Comparison of ENCODE assay signal across 28 cellular contexts in the genomic region with DNA sequence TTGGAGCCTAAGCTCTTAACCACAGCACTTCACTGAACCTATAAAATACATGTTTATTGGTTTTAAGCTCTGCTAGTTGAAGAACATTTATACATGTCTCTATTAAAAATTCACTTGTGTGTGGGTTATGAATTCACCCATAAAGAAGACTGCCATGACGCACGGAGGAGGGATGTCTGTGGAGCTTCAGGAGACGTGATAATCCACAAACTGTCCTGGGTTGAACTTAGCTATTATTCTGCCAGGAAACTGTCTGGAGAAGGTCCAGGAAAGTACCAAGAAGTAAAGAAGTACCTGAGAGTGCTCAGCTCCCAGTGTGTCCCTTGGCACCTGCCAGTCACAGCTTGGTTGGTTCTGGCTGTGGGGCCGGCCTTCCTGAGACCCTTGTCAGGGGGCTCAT. TPM values are rescaled to one million over a fixed set of nuclear protein-coding genes. Genes with fewer than 3 reads are reported as not detected.
DNase-seq lines count a peak whose midpoint lies in the region; ATAC-seq, FAIRE-seq and TF ChIP-seq lines count a peak whose summit lies in the region.
"Had no signal": no experiment of that assay in that cellular context is flagged by ENCODE, and none has a peak within 500 bp of the region (broad histone marks: within the 10 kb centered on the region; RNA-seq: fewer than 3 reads in every experiment).

No MANE protein-coding gene starts in this region.

- no TSS peak for BruUV-seq in HepG2 (replicated peaks; lab: Mats Ljungman, UMichigan)

- H4K20me1 ChIP-seq in HepG2 (ENCODE audit: insufficient read depth, low read length) = no peaks in the 10 kb centered on the region

- TF ChIP-seq RAD21 in HepG2 (CRISPR knock-in tag; IDR thresholded peaks at IDR 0.05) = no peak

- no peaks in the 10 kb centered on the region for H3K9me3 Mint-ChIP-seq in T-helper 2 cell treated with Interferon-gamma antibody and Interleukin-4, amounts not matched to agents 5 μg/mL and 100 μg/mL, for 36 hours
- H3K9me3 Mint-ChIP-seq: activated naive CD4-positive, alpha-beta T cell treated with anti-CD3 and anti-CD28 coated beads for 36 hours; activated T-helper 1 cell treated with anti-CD3 and anti-CD28 coated beads, Interleukin-12 subunit alpha, Interleukin-12 subunit beta, Interleukin-2, Interleukin-4 antibody, amounts not matched to agents 30 ng/mL and 10 ng/mL and 1 ng/mL, durations not matched to agents 14 hours and 24 hours and 36 hours; stimulated activated naive CD8-positive, alpha-beta T cell treated with anti-CD3 and anti-CD28 coated beads, Interleukin-15, amount 100 ng/mL, for 72 hours had no signal

- ATAC-seq in right lobe of liver = peak in 1 of 4 donors; percentile 36
- no peak for ATAC-seq in HepG2
- no peak for ATAC-seq in GM21786 (IDR thresholded peaks at IDR 0.05; ENCODE audit: unreplicated experiment)
- ATAC-seq: A549; stimulated activated naive CD8-positive, alpha-beta T cell treated with anti-CD3 and anti-CD28 coated beads, Interleukin-15, amount 100 ng/mL, for 72 hours had no signal

- no peak overlapping the region for H3K4me3 Mint-ChIP-seq in T-helper 2 cell treated with Interferon-gamma antibody and Interleukin-4, amounts not matched to agents 5 μg/mL and 100 μg/mL, for 36 hours
- H3K4me3 Mint-ChIP-seq: activated naive CD4-positive, alpha-beta T cell treated with anti-CD3 and anti-CD28 coated beads for 36 hours; activated T-helper 1 cell treated with anti-CD3 and anti-CD28 coated beads, Interleukin-12 subunit alpha, Interleukin-12 subunit beta, Interleukin-2, Interleukin-4 antibody, amounts not matched to agents 30 ng/mL and 10 ng/mL and 1 ng/mL, durations not matched to agents 14 hours and 24 hours and 36 hours; B cell; neural progenitor cell; stimulated activated naive CD8-positive, alpha-beta T cell treated with anti-CD3 and anti-CD28 coated beads, Interleukin-15, amount 100 ng/mL, for 72 hours had no signal

- no peak for TF ChIP-seq CTCF in right lobe of liver (IDR thresholded peaks at IDR 0.05)
- no peak for TF ChIP-seq CTCF in HepG2 (CRISPR knock-in tag; IDR thresholded peaks at IDR 0.05)
- TF ChIP-seq CTCF in left ventricle myocardium inferior (IDR thresholded peaks at IDR 0.05; ENCODE audit: borderline replicate concordance) = no peak

- H3K4me3 ChIP-seq in right lobe of liver (no peak overlapping the region), HepG2 (replicated peaks in 1 of 3; ENCODE audit: insufficient read depth in 1 of 3, low read depth in 2 of 3, low read length in 3 of 3) (no peak overlapping the region), left ventricle myocardium inferior (no peak overlapping the region), rectal smooth muscle tissue (ENCODE audit: low read length) (no peak overlapping the region)
- H3K4me3 ChIP-seq: A549, neural progenitor cell, SJCRH30 had no signal

- H3K36me3 Mint-ChIP-seq in T-helper 2 cell treated with Interferon-gamma antibody and Interleukin-4, amounts not matched to agents 5 μg/mL and 100 μg/mL, for 36 hours (ENCODE audit: low read depth) = no peaks in the 10 kb centered on the region
- H3K36me3 Mint-ChIP-seq: neural progenitor cell had no signal

- H3K4me1 ChIP-seq in right lobe of liver (peaks cover 0 to 14% (median 3%) of the 10 kb centered on the region in 4 donors), HepG2 (ENCODE audit: insufficient read depth, low read length) (peaks cover 28% of the 10 kb centered on the region), left ventricle myocardium inferior (peaks cover 58% of the 10 kb centered on the region), rectal smooth muscle tissue (ENCODE audit: control insufficient read depth, insufficient read depth, low read length) (peaks cover 55% of the 10 kb centered on the region)
- H3K4me1 ChIP-seq: SJCRH30 had no signal

- H3K79me2 ChIP-seq in HepG2 (ENCODE audit: insufficient read depth, low read length) = no peaks in the 10 kb centered on the region

- TF ChIP-seq POLR2A in right lobe of liver (IDR thresholded peaks at IDR 0.05) = no peak
- TF ChIP-seq POLR2A in HepG2 (IDR thresholded peaks at IDR 0.05; ENCODE audit: insufficient read depth in 1 of 2, low read depth in 2 of 2, low read length in 2 of 2) = no peak

- H3K4me1 Mint-ChIP-seq in T-helper 2 cell treated with Interferon-gamma antibody and Interleukin-4, amounts not matched to agents 5 μg/mL and 100 μg/mL, for 36 hours (ENCODE audit: low read depth) = peaks cover 3% of the 10 kb centered on the region
- H3K4me1 Mint-ChIP-seq: B cell; stimulated activated naive CD8-positive, alpha-beta T cell treated with anti-CD3 and anti-CD28 coated beads, Interleukin-15, amount 100 ng/mL, for 72 hours had no signal

- POLR2A ChIA-PET in HepG2 (lab: Yijun Ruan, JAX) = no interaction called here

- no peak overlapping the region for H3K4me2 ChIP-seq in HepG2 (ENCODE audit: low read depth, low read length)
- H3K4me2 ChIP-seq: A549, neural progenitor cell had no signal

- no peak for TF ChIP-seq EP300 in HepG2 (IDR thresholded peaks at IDR 0.05; ENCODE audit: low read depth in 2 of 2, low read length in 2 of 2)
- TF ChIP-seq EP300 in HepG2 (CRISPR knock-in tag; IDR thresholded peaks at IDR 0.05; ENCODE audit: borderline replicate concordance) = no peak

- H2AFZ ChIP-seq in HepG2 (ENCODE audit: low read length) = no peak overlapping the region
- H2AFZ ChIP-seq: neural progenitor cell had no signal

- peaks cover 2% of the 10 kb centered on the region for H3K27me3 Mint-ChIP-seq in T-helper 2 cell treated with Interferon-gamma antibody and Interleukin-4, amounts not matched to agents 5 μg/mL and 100 μg/mL, for 36 hours (ENCODE audit: low read depth)
- H3K27me3 Mint-ChIP-seq: stimulated activated naive CD8-positive, alpha-beta T cell treated with anti-CD3 and anti-CD28 coated beads, Interleukin-15, amount 100 ng/mL, for 72 hours had no signal

- H3K9ac ChIP-seq in HepG2 (ENCODE audit: insufficient read depth, low read depth, low read length) = no peak overlapping the region
- H3K9ac ChIP-seq in rectal smooth muscle tissue (ENCODE audit: low read length) = no peak overlapping the region
- H3K9ac ChIP-seq: neural progenitor cell had no signal

- in situ Hi-C loops in HepG2 (cut with HindIII; ENCODE audit: extremely low pct_ligation_motif_present, low pct_unique_long_range_greater_than_20kb) = no loop called here

- WGBS in right lobe of liver (ENCODE audit: insufficient coverage, low coverage, low lambda C conversion rate, missing lambda C conversion rate) = 16% methylated on average over 3 of the region's 4 CpGs
- WGBS in HepG2 (ENCODE audit: low lambda C conversion rate) = 97% methylated on average over 3 of the region's 4 CpGs

- no peaks in the 10 kb centered on the region for H3K27me3 ChIP-seq in right lobe of liver
- H3K27me3 ChIP-seq in HepG2 (ENCODE audit: control insufficient read depth in 1 of 2, insufficient read depth in 2 of 2, low read length in 2 of 2) = no peaks in the 10 kb centered on the region
- no peaks in the 10 kb centered on the region for H3K27me3 ChIP-seq in left ventricle myocardium inferior (ENCODE audit: low read depth)
- no peaks in the 10 kb centered on the region for H3K27me3 ChIP-seq in rectal smooth muscle tissue (ENCODE audit: control insufficient read depth, insufficient read depth, low read length)
- H3K27me3 ChIP-seq: neural progenitor cell, SJCRH30 had no signal

- no peak overlapping the region for H3K27ac Mint-ChIP-seq in T-helper 2 cell treated with Interferon-gamma antibody and Interleukin-4, amounts not matched to agents 5 μg/mL and 100 μg/mL, for 36 hours
- H3K27ac Mint-ChIP-seq: activated naive CD4-positive, alpha-beta T cell treated with anti-CD3 and anti-CD28 coated beads for 36 hours; activated T-helper 1 cell treated with anti-CD3 and anti-CD28 coated beads, Interleukin-12 subunit alpha, Interleukin-12 subunit beta, Interleukin-2, Interleukin-4 antibody, amounts not matched to agents 30 ng/mL and 10 ng/mL and 1 ng/mL, durations not matched to agents 14 hours and 24 hours and 36 hours; B cell; neural progenitor cell; stimulated activated naive CD8-positive, alpha-beta T cell treated with anti-CD3 and anti-CD28 coated beads, Interleukin-15, amount 100 ng/mL, for 72 hours had no signal

- intact Hi-C loops in right lobe of liver (cut with DNase I) = no loop called here
- intact Hi-C loops in HepG2 (cut with micrococcal nuclease; ENCODE audit: unreplicated experiment) = no loop called here
- intact Hi-C loops in left ventricle myocardium inferior (cut with micrococcal nuclease) = no loop called here

- CTCF ChIA-PET in HepG2 (lab: Yijun Ruan, JAX; ENCODE audit: low intra/inter-chr PET ratio, low total read pairs) = no interaction called here

- no peaks in the 10 kb centered on the region for H3K36me3 ChIP-seq in right lobe of liver
- H3K36me3 ChIP-seq in HepG2 (replicated peaks in 1 of 2; ENCODE audit: control insufficient read depth in 1 of 2, insufficient read depth in 2 of 2, low read length in 2 of 2) = no peaks in the 10 kb centered on the region
- H3K36me3 ChIP-seq in left ventricle myocardium inferior = no peaks in the 10 kb centered on the region
- no peaks in the 10 kb centered on the region for H3K36me3 ChIP-seq in rectal smooth muscle tissue (ENCODE audit: control insufficient read depth, insufficient read depth, low read length)
- H3K36me3 ChIP-seq: neural progenitor cell, SJCRH30 had no signal

- H3K27ac ChIP-seq in right lobe of liver (peak overlapping the region in 2 of 3 donors; percentile 5 to 73), HepG2 (ENCODE audit: extremely low read length, insufficient read depth, low read length) (no peak overlapping the region), left ventricle myocardium inferior (replicated peaks) (peak overlapping the region; percentile 85), rectal smooth muscle tissue (ENCODE audit: low read depth, low read length) (peak overlapping the region; percentile 94)
- H3K27ac ChIP-seq: A549, neural progenitor cell, SJCRH30 had no signal

- FAIRE-seq in HepG2 (lab: Jason Lieb, UNC) = no peak
- FAIRE-seq: A549, GM19239, H54, RCC 7860 had no signal

- H3K9me3 ChIP-seq in right lobe of liver = no peaks in the 10 kb centered on the region
- no peaks in the 10 kb centered on the region for H3K9me3 ChIP-seq in HepG2 (ENCODE audit: low read length)
- peaks cover 5% of the 10 kb centered on the region for H3K9me3 ChIP-seq in left ventricle myocardium inferior (replicated peaks)
- H3K9me3 ChIP-seq: A549, SJCRH30 had no signal

- DNase-seq in right lobe of liver = no peak
- DNase-seq in HepG2 (ENCODE audit: low spot score) = no peak
- DNase-seq in left ventricle myocardium inferior = no peak
- no peak for DNase-seq in nucleus accumbens (lab: John Stamatoyannopoulos, UW)
- no peak for DNase-seq in NCI-H1105 (lab: John Stamatoyannopoulos, UW)
- no peak for DNase-seq in T-helper 2 cell treated with Interferon-gamma antibody and Interleukin-4, amounts not matched to agents 5 μg/mL and 100 μg/mL, for 36 hours (ENCODE audit: low spot score)
- DNase-seq: activated CD4-positive, alpha-beta T cell treated with anti-CD3 and anti-CD28 coated beads, Interleukin-2, amount 50 U/mL, for 48 hours; activated CD4-positive, CD25-positive, alpha-beta regulatory T cell; amygdala; DMS79 treated with DMSO at 0.1 percent for 48 hours; foreskin fibroblast; kidney glomerular epithelial cell; mammary epithelial cell; NCI-H2029; NCI-H2227 treated with DMSO at 0.1 percent for 48 hours; posterior cingulate gyrus; SJCRH30; stimulated activated naive CD8-positive, alpha-beta T cell treated with anti-CD3 and anti-CD28 coated beads, Interleukin-15, amount 100 ng/mL, for 72 hours had no signal

RNA-seq across cellular contexts. Expression of a gene that starts 56.3 kb away (rescaled TPM):
- 1 to 10 TPM; 2.7 to 4.7 (median 3.1) TPM for total RNA-seq in right lobe of liver
- 0.13 and 0.38 TPM in 2 replicates for total RNA-seq in HepG2 (2016; rRNA removed; fragmentation: Illumina TruSeq; extraction: Trizol)
- total RNA-seq in HepG2 (2016; cell fraction: cytosol; rRNA removed; fragmentation: Illumina TruSeq; extraction: Trizol; ENCODE audit: low read depth) = under 0.01 TPM in 1 of 2 replicates, not detected in the other
- 0.15 and 0.43 TPM in 2 replicates for total RNA-seq in HepG2 (2016; cell fraction: insoluble cytoplasmic fraction; rRNA removed; fragmentation: Illumina TruSeq; extraction: Trizol)
- 0.10 and 0.22 TPM in 2 replicates for total RNA-seq in HepG2 (2016; cell fraction: membrane; rRNA removed; fragmentation: Illumina TruSeq; extraction: Trizol)
- total RNA-seq in HepG2 (2016; cell fraction: nucleus; rRNA removed; fragmentation: Illumina TruSeq; extraction: Trizol) = 1.3 and 2.1 TPM in 2 replicates
- polyA plus RNA-seq in HepG2 (2011; rRNA removed) = 0.30 and 0.36 TPM in 2 replicates
- 0.15 and 0.18 TPM in 2 replicates for polyA plus RNA-seq in HepG2 (2011; cell fraction: cytosol; rRNA removed)
- polyA plus RNA-seq in HepG2 (2011; cell fraction: nucleus; rRNA removed) = 0.84 and 1.3 TPM in 2 replicates
- 0.23 and 0.40 TPM in 2 replicates for polyA plus RNA-seq in HepG2 (2012)
- polyA plus RNA-seq in HepG2 (2016; cell fraction: cytosol; fragmentation: Illumina TruSeq; extraction: Trizol; ENCODE audit: low read depth) = 0.02 and 0.07 TPM in 2 replicates
- 0.09 and 0.14 TPM in 2 replicates for polyA plus RNA-seq in HepG2 (2016; cell fraction: insoluble cytoplasmic fraction; fragmentation: Illumina TruSeq; extraction: Trizol; ENCODE audit: low read depth)
- polyA plus RNA-seq in HepG2 (2016; cell fraction: membrane; fragmentation: Illumina TruSeq; extraction: Trizol; ENCODE audit: low read depth) = 0.02 TPM in 2 replicates
- polyA plus RNA-seq in HepG2 (2016; cell fraction: nucleus; fragmentation: Illumina TruSeq; extraction: Trizol; ENCODE audit: insufficient read depth, low read depth) = 0.89 and 1.2 TPM in 2 replicates
- 1.2 and 3.1 TPM in 2 replicates for polyA minus RNA-seq in HepG2 (2011; rRNA and poly(A)+ RNA removed; ENCODE audit: low replicate concordance)
- polyA minus RNA-seq in HepG2 (2011; cell fraction: cytosol; rRNA and poly(A)+ RNA removed) = 0.59 TPM in 1 of 2 replicates, not detected in the other
- 1.5 and 2.5 TPM in 2 replicates for polyA minus RNA-seq in HepG2 (2011; cell fraction: nucleus; rRNA and poly(A)+ RNA removed)
- total RNA-seq in left ventricle myocardium inferior = 26.9 TPM
